11 cellular contexts compared by ENCODE assay signal in the genomic region with DNA sequence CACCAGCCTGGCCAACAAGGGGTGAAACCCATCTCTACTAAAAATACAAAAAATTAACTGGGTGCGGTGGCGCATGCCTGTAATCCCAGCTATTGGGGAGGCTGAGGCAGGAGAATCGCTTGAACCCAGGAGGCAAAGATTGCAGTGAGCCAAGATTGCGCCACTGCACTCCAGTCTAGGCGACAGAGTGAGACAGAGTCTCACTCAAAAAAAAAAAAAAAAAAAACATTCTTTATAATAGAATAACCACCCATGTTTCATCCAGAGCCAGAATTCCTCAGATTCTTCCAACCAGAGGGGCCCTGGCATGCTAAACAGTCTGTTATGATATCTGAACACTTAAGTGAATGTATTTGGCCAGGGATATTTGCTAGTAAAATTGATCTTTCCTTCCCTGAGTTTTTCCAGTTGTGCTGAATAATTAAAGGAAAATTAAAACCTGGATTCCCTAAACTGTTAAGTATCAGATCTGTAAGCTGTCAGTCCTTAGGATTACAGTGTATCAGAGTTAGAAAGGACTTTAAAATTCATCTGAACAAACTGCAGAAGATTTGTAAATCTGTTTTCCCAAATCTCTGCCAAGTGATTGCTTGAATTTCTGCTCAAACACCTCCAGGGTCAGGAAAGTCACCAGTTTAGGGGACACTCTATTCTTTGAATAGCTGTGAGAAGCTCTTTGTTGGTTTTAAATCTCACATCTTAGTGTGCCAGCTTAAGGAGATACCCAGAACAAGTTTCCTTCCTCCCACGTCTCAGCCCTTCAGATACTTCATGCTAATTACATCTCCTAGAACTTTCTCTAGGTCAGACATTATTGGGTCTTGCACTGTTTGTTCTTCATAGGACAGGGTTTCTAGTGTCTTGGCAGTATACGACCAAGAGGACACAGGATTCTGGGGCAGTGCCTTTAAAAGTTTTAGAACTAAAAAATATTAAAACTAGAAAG.
DNase-seq lines count a peak whose midpoint lies in the region; ATAC-seq and TF ChIP-seq lines count a peak whose summit lies in the region.
"Had no signal": no experiment of that assay in that cellular context is flagged by ENCODE, and none has a peak within 500 bp of the region (broad histone marks: within the 10 kb centered on the region; RNA-seq: fewer than 3 reads in every experiment).

No MANE protein-coding gene starts in this region.

- no peak for TF ChIP-seq POLR2A in uterus (IDR thresholded peaks at IDR 0.05)

- CTCF ChIA-PET in MCF 10A (lab: Yijun Ruan, JAX) = interaction anchor here (0.7 to 1.8 kb wide), 5 partner anchors 13 to 308 kb away, joined by 3 to 5 read pairs (median 4); no protein-coding TSS in a partner anchor

- H3K4me3 ChIP-seq in left ventricle myocardium inferior (no peak overlapping the region), lower lobe of right lung (no peak overlapping the region), uterus (no peak overlapping the region)
- H3K4me3 ChIP-seq: lung had no signal

- BruUV-seq in MCF 10A (replicated peaks; lab: Mats Ljungman, UMichigan) = no TSS peak

- H3K36me3 ChIP-seq in left ventricle myocardium inferior (no peaks in the 10 kb centered on the region), lower lobe of right lung (peaks cover 7% of the 10 kb centered on the region), uterus (no peaks in the 10 kb centered on the region)

- peaks cover 10% of the 10 kb centered on the region for H3K36me3 Mint-ChIP-seq in MCF 10A (ENCODE audit: insufficient read depth, unreplicated experiment)

- no peaks in the 10 kb centered on the region for H3K27me3 Mint-ChIP-seq in MCF 10A (ENCODE audit: insufficient read depth, unreplicated experiment)

- peak overlapping the region; percentile 83 for H3K4me3 Mint-ChIP-seq in MCF 10A (ENCODE audit: unreplicated experiment)

- H3K9me3 ChIP-seq in left ventricle myocardium inferior (replicated peaks) (no peaks in the 10 kb centered on the region), lower lobe of right lung (no peaks in the 10 kb centered on the region), uterus (no peaks in the 10 kb centered on the region)

- no peak for TF ChIP-seq CTCF in left ventricle myocardium inferior (IDR thresholded peaks at IDR 0.05; ENCODE audit: borderline replicate concordance)
- no peak for TF ChIP-seq CTCF in MCF 10A (IDR thresholded peaks at IDR 0.05; ENCODE audit: unreplicated experiment)
- no peak for TF ChIP-seq CTCF in lower lobe of right lung (IDR thresholded peaks at IDR 0.05)
- TF ChIP-seq CTCF in uterus (IDR thresholded peaks at IDR 0.05) = no peak

- DNase-seq in left ventricle myocardium inferior = no peak
- no peak for DNase-seq in left cardiac atrium
- DNase-seq in MCF 10A (ENCODE audit: unreplicated experiment) = no peak
- DNase-seq in lower lobe of right lung = no peak
- DNase-seq in uterus = no peak
- no peak for DNase-seq in UCSD-AML1 (lab: John Stamatoyannopoulos, UW; ENCODE audit: unreplicated experiment)
- DNase-seq in COLO829 (ENCODE audit: low spot score) = no peak
- DNase-seq: activated CD8-positive, alpha-beta memory T cell treated with anti-CD3 and anti-CD28 coated beads, Interleukin-2, amount 50 U/mL, for 48 hours; DND-41 had no signal

- H3K27ac Mint-ChIP-seq in MCF 10A (ENCODE audit: low read depth, unreplicated experiment) = peak overlapping the region; percentile 71

- peaks cover 73% of the 10 kb centered on the region for H3K4me1 ChIP-seq in left ventricle myocardium inferior
- H3K4me1 ChIP-seq in lower lobe of right lung = peaks cover 82% of the 10 kb centered on the region
- H3K4me1 ChIP-seq in uterus = peaks cover 10 to 18% of the 10 kb centered on the region in 2 donors

- POLR2A ChIA-PET in MCF 10A (lab: Yijun Ruan, JAX) = interaction anchor here (1.0 to 8.1 kb wide), 3 partner anchors 7 to 308 kb away, joined by 3 to 98 read pairs (median 71); no protein-coding TSS in a partner anchor

- H3K27me3 ChIP-seq in left ventricle myocardium inferior (ENCODE audit: low read depth) = no peaks in the 10 kb centered on the region
- no peaks in the 10 kb centered on the region for H3K27me3 ChIP-seq in lower lobe of right lung (ENCODE audit: low read depth)
- no peaks in the 10 kb centered on the region for H3K27me3 ChIP-seq in uterus

- no peaks in the 10 kb centered on the region for H3K9me3 Mint-ChIP-seq in MCF 10A (ENCODE audit: unreplicated experiment)

- intact Hi-C loops in left ventricle myocardium inferior (cut with micrococcal nuclease) = no loop called here
- intact Hi-C loops in left cardiac atrium (cut with DNase I) = no loop called here
- intact Hi-C loops in MCF 10A (cut with micrococcal nuclease) = loop anchor here (5.0 kb wide), 1 partner anchor 140 kb away; no protein-coding TSS in a partner anchor
- intact Hi-C loops in lower lobe of right lung (cut with DNase I) = no loop called here
- intact Hi-C loops in uterus (cut with DNase I; ENCODE audit: low total_unique reads) = no loop called here

- peaks cover 46% of the 10 kb centered on the region for H3K4me1 Mint-ChIP-seq in MCF 10A (ENCODE audit: insufficient read depth, unreplicated experiment)

- ATAC-seq in left cardiac atrium = no peak
- ATAC-seq in lower lobe of right lung = no peak
- ATAC-seq in GM21390 (IDR thresholded peaks at IDR 0.05; ENCODE audit: unreplicated experiment) = no peak

- H3K27ac ChIP-seq in left ventricle myocardium inferior (replicated peaks) (peak overlapping the region; percentile 98), lower lobe of right lung (peak overlapping the region; percentile 92), uterus (peak overlapping the region; percentile 91 to 93)
